Comparison of ENCODE assay signal across 23 cellular contexts in the genomic region with DNA sequence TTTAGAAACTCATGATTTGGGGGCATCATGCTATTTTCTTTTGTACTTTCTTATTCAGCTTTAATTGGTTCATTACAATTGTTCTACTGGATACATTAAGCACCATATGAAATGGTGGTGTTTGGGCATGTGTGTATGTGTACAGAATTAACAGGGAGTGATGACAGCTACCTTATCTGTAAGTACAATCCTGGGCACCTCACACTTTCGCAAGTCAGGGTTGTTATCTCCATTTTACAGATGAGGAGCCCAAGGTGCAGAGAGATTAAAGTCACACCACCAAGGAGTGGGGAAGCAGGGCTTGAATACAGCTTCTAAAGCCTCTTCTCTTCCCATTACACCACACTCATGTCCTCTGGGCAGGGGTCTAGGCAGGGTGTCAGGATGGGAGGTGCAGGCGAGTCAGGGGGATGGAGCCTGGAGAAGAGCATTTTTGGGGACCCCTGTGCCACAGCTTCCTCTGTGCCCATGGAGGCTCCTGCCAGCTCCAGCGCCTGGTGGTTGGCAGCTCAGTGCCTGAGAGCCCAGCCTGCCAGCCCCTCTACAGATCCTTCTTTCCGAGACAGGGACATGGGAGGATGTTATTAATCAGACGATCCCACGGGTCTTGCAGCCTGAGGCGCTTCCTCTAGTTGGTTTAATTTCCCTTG.
"Had no signal": no experiment of that assay in that cellular context is flagged by ENCODE, and none has a peak within 500 bp of the region (broad histone marks: within the 10 kb centered on the region; RNA-seq: fewer than 3 reads in every experiment).

No MANE protein-coding gene starts in this region.

- H3K27me3 ChIP-seq: ascending aorta, Peyer's patch, SJSA1 had no signal

- H3K4me1 ChIP-seq: ascending aorta, Peyer's patch, SJSA1 had no signal

- H3K9me3 ChIP-seq: ascending aorta, Peyer's patch, SJSA1, SK-N-SH had no signal

- DNase-seq: activated CD4-positive, alpha-beta T cell treated with anti-CD3 and anti-CD28 coated beads for 36 hours; activated CD4-positive, alpha-beta T cell treated with anti-CD3 and anti-CD28 coated beads, Interleukin-2, amount 10 ng/mL, durations not matched to agents 7 days and 5 days; activated CD4-positive, alpha-beta T cell treated with anti-CD3 and anti-CD28 coated beads, Interleukin-2, amount 50 U/mL, for 48 hours; activated CD8-positive, alpha-beta T cell treated with anti-CD3 and anti-CD28 coated beads, Interleukin-2, amount 10 ng/mL, durations not matched to agents 7 days and 5 days; activated gamma-delta T cell; activated naive CD4-positive, alpha-beta T cell treated with Interleukin-2 at 50 U/mL for 16 hours; activated naive CD8-positive, alpha-beta T cell treated with anti-CD3 and anti-CD28 coated beads, Interleukin-2, amount 10 ng/mL, durations not matched to agents 7 days and 5 days; activated T-cell treated with anti-CD3 and anti-CD28 coated beads, Interleukin-2, amount 50 U/mL, for 24 hours; amygdala; caudate nucleus; cerebellar nuclear complex; MV-4-11; NCI-H1092; NCI-H187 treated with DMSO at 0.1 percent for 48 hours; NCI-H2081 treated with DMSO at 0.1 percent for 48 hours; NCI-H226; NCI-H446 treated with DMSO at 0.1 percent for 48 hours; NCI-H524 treated with DMSO at 0.1 percent for 48 hours; Peyer's patch; SHP77 treated with DMSO at 0.1 percent for 48 hours had no signal

- H3K4me3 ChIP-seq: ascending aorta, Peyer's patch, SJSA1 had no signal

- H3K27ac ChIP-seq: ascending aorta, Peyer's patch, SJSA1 had no signal
